Comparison of ENCODE assay signal across 9 cellular contexts in genomic region chr3:156642750-156643728, GRCh38. TPM values are rescaled to one million over a fixed set of nuclear protein-coding genes. Genes with fewer than 3 reads are reported as not detected.
DNase-seq lines count a peak whose midpoint lies in the region; ATAC-seq, FAIRE-seq and TF ChIP-seq lines count a peak whose summit lies in the region.
"Had no signal": no experiment of that assay in that cellular context is flagged by ENCODE, and none has a peak within 500 bp of the region (broad histone marks: within the 10 kb centered on the region; RNA-seq: fewer than 3 reads in every experiment).

No MANE protein-coding gene starts in this region.

- no peaks in the 10 kb centered on the region for H3F3A ChIP-seq in PC-3 (ENCODE audit: low read length, unreplicated experiment)

- no peaks in the 10 kb centered on the region for H3K9me2 ChIP-seq in PC-3 (replicated peaks; ENCODE audit: low read length)

- H3K9me3 ChIP-seq in A673 (ENCODE audit: low read depth, low read length, poor library complexity, severe bottlenecking) = peaks cover 7% of the 10 kb centered on the region
- no peaks in the 10 kb centered on the region for H3K9me3 ChIP-seq in PC-3 (ENCODE audit: low read length)
- H3K9me3 ChIP-seq: gastrocnemius medialis had no signal

- H3K27me3 ChIP-seq in A673 (replicated peaks; ENCODE audit: insufficient read depth, low read depth, low read length, poor library complexity) (no peaks in the 10 kb centered on the region), PC-3 (ENCODE audit: low read length) (no peaks in the 10 kb centered on the region)
- H3K27me3 ChIP-seq: gastrocnemius medialis had no signal

- TF ChIP-seq CTCF in A673 (conservative IDR thresholded peaks at IDR 0.05; ENCODE audit: low read depth, low read length) = no peak
- no peak for TF ChIP-seq CTCF in D721Med (IDR thresholded peaks at IDR 0.05; ENCODE audit: insufficient read depth, missing control alignments)
- TF ChIP-seq CTCF in PC-3 (conservative IDR thresholded peaks at IDR 0.05; ENCODE audit: low read depth, low read length) = no peak

- H3K27ac ChIP-seq in A673 (ENCODE audit: low read depth, low read length, poor library complexity, severe bottlenecking) = peak overlapping the region; percentile 86
- no peak overlapping the region for H3K27ac ChIP-seq in PC-3 (ENCODE audit: low read length)

- H3K4me3 ChIP-seq in A673 (ENCODE audit: low read depth, low read length, poor library complexity, severe bottlenecking) = peak overlapping the region; percentile 32
- H3K4me3 ChIP-seq in PC-3 (ENCODE audit: low read length) = no peak overlapping the region
- H3K4me3 ChIP-seq: gastrocnemius medialis had no signal

- in situ Hi-C loops in KBM-7 (cut with MboI; ENCODE audit: low pct_unique_long_range_greater_than_20kb, low sequenced_read_pairs) = no loop called here

- intact Hi-C loops in A673 (cut with micrococcal nuclease; ENCODE audit: unreplicated experiment) (no loop called here), PC-3 (cut with micrococcal nuclease) (no loop called here)

- H2AFZ ChIP-seq in PC-3 (ENCODE audit: low read length) = no peak overlapping the region

- H3K4me1 ChIP-seq in A673 (ENCODE audit: insufficient read depth, low read length, poor library complexity, severe bottlenecking) (peaks cover 31% of the 10 kb centered on the region), PC-3 (ENCODE audit: insufficient read depth, low read length) (peaks cover 2% of the 10 kb centered on the region; the same call in 1 of the 2 replicates)

- no peak for DNase-seq in A673 (ENCODE audit: low spot score)
- peak; percentile 11 for DNase-seq in KBM-7
- DNase-seq in fibroblast of peridontal ligament (ENCODE audit: extremely low read depth) = peak; percentile 35
- DNase-seq in D721Med (ENCODE audit: insufficient read length, low spot score) = no peak
- DNase-seq in HT-29 (ENCODE audit: low spot score) = no peak
- DNase-seq in PC-3 = no peak
- no peak for DNase-seq in NCI-H748 treated with DMSO at 0.1 percent for 48 hours (lab: John Stamatoyannopoulos, UW)
- DNase-seq: gastrocnemius medialis had no signal

- BruUV-seq in A673 (replicated peaks; lab: Mats Ljungman, UMichigan) (no TSS peak), PC-3 (replicated peaks; lab: Mats Ljungman, UMichigan) (no TSS peak)

- no peaks in the 10 kb centered on the region for H3K79me2 ChIP-seq in PC-3 (ENCODE audit: low read length)

- ATAC-seq in GM19035 (IDR thresholded peaks at IDR 0.05; ENCODE audit: unreplicated experiment) = peak; percentile 15
- ATAC-seq in PC-3 = no peak
- ATAC-seq: gastrocnemius medialis had no signal

- CTCF ChIA-PET in A673 (lab: Charles Lee) = no interaction called here
- CTCF ChIA-PET in PC-3 (lab: Charles Lee) = no interaction called here

- no peak overlapping the region for H3K4me2 ChIP-seq in PC-3 (ENCODE audit: low read length)

- POLR2A ChIA-PET in A673 (lab: Charles Lee; ENCODE audit: low non-redundant PET) = no interaction called here
- POLR2A ChIA-PET in PC-3 (lab: Charles Lee; ENCODE audit: unreplicated experiment) = no interaction called here

- no peaks in the 10 kb centered on the region for H4K20me1 ChIP-seq in PC-3 (ENCODE audit: low read length)

- no peak overlapping the region for H3K9ac ChIP-seq in PC-3 (ENCODE audit: low read length)

- peaks cover 4% of the 10 kb centered on the region for H3K36me3 ChIP-seq in A673 (ENCODE audit: insufficient read depth, low read length, poor library complexity, severe bottlenecking)
- no peaks in the 10 kb centered on the region for H3K36me3 ChIP-seq in PC-3 (ENCODE audit: low read depth, low read length)
- H3K36me3 ChIP-seq: gastrocnemius medialis had no signal

- no peak for FAIRE-seq in D721Med (lab: Jason Lieb, UNC)

RNA-seq across cellular contexts. Expression of gene TIPARP, which starts 31.4 kb away (rescaled TPM):
- total RNA-seq in A673 (2021) (116 TPM in 2 replicates), PC-3 (2014; rRNA removed) (84.7 and 85.5 TPM in 2 replicates)
- total RNA-seq in HT-29 (2014; rRNA removed; shearing (Covaris generic)) = 66.6 and 70.7 TPM in 2 replicates

Comparison
In these comparisons a context has a peak if more than half of its experiments do, and no peak if none do; other contexts are left out.
1. DNase-seq: peak in KBM-7 (single experiment) and fibroblast of peridontal ligament (single experiment); none in A673 (single experiment), D721Med (single experiment), HT-29 (single experiment), PC-3 (single experiment) and NCI-H748 treated with DMSO at 0.1 percent for 48 hours (single experiment).